In the genomic region with DNA sequence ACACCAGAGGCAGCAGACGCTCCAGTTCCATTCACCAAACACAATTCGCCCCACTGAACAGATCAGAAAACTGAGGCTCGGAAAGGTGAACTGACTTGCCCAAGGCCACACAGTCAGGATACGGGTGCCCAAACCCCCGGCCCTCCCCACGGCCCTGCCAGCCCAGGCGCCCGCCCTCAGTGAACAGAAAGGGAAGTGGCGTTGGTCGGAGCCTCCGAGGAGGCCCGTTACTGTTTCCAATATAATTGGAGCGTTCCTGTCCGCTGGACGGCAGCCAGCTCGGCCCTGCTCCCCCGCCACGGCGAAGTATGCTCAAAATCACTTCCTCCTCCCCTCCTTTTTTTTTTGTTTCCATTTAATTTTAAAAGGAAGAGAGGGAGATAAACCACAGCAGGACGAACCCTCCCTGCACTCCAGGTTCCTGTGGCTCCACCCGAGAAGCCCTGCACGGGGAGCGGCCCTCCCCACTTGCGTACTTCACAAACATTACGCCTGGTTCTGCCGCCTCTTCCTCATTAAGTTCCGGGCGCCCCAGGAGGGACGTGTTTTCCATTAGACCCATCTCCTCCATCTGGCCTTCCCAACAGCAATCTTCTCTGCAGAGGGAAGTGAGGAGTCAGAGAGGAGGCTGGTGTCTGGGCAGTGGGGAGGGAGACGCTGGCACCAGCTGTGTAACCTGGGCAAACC, we compare ENCODE assay signal across 1 cellular context.
TF ChIP-seq lines count a peak whose summit lies in the region.

No MANE protein-coding gene starts in this region.

TF ChIP-seq in K562, 482 proteins besides CTCF, POLR2A, EP300 and RAD21 (continued from another document and continues in another):
- TF ChIP-seq, protein P1, sequence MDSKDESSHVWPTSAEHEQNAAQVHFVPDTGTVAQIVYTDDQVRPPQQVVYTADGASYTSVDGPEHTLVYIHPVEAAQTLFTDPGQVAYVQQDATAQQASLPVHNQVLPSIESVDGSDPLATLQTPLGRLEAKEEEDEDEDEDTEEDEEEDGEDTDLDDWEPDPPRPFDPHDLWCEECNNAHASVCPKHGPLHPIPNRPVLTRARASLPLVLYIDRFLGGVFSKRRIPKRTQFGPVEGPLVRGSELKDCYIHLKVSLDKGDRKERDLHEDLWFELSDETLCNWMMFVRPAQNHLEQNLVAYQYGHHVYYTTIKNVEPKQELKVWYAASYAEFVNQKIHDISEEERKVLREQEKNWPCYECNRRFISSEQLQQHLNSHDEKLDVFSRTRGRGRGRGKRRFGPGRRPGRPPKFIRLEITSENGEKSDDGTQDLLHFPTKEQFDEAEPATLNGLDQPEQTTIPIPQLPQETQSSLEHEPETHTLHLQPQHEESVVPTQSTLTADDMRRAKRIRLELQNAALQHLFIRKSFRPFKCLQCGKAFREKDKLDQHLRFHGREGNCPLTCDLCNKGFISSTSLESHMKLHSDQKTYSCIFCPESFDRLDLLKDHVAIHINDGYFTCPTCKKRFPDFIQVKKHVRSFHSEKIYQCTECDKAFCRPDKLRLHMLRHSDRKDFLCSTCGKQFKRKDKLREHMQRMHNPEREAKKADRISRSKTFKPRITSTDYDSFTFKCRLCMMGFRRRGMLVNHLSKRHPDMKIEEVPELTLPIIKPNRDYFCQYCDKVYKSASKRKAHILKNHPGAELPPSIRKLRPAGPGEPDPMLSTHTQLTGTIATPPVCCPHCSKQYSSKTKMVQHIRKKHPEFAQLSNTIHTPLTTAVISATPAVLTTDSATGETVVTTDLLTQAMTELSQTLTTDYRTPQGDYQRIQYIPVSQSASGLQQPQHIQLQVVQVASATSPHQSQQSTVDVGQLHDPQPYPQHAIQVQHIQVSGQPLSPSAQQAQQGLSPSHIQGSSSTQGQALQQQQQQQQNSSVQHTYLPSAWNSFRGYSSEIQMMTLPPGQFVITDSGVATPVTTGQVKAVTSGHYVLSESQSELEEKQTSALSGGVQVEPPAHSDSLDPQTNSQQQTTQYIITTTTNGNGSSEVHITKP (IDR thresholded peaks at IDR 0.05; ENCODE audit: partially characterized antibody) = peak; percentile 66
- TF ChIP-seq FOXA3 (CRISPR knock-in tag; conservative IDR thresholded peaks at IDR 0.05 in 1 of 2, IDR thresholded peaks at IDR 0.05 in 1 of 2) = no peak
- TF ChIP-seq, protein P2, sequence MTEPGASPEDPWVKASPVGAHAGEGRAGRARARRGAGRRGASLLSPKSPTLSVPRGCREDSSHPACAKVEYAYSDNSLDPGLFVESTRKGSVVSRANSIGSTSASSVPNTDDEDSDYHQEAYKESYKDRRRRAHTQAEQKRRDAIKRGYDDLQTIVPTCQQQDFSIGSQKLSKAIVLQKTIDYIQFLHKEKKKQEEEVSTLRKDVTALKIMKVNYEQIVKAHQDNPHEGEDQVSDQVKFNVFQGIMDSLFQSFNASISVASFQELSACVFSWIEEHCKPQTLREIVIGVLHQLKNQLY (CRISPR knock-in tag; conservative IDR thresholded peaks at IDR 0.05) = no peak
- TF ChIP-seq STAT5A (IDR thresholded peaks at IDR 0.05; ENCODE audit: borderline replicate concordance, low read length) = no peak
- TF ChIP-seq, protein P3, sequence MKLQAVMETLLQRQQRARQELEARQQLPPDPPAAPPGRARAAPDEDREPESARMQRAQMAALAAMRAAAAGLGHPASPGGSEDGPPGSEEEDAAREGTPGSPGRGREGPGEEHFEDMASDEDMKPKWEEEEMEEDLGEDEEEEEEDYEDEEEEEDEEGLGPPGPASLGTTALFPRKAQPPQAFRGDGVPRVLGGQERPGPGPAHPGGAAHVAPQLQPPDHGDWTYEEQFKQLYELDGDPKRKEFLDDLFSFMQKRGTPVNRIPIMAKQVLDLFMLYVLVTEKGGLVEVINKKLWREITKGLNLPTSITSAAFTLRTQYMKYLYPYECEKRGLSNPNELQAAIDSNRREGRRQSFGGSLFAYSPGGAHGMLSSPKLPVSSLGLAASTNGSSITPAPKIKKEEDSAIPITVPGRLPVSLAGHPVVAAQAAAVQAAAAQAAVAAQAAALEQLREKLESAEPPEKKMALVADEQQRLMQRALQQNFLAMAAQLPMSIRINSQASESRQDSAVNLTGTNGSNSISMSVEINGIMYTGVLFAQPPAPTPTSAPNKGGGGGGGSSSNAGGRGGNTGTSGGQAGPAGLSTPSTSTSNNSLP (IDR thresholded peaks at IDR 0.05; ENCODE audit: borderline replicate concordance, low read depth, low read length) = no peak
- TF ChIP-seq SUPT5H (IDR thresholded peaks at IDR 0.05) = no peak
- TF ChIP-seq, protein P4, sequence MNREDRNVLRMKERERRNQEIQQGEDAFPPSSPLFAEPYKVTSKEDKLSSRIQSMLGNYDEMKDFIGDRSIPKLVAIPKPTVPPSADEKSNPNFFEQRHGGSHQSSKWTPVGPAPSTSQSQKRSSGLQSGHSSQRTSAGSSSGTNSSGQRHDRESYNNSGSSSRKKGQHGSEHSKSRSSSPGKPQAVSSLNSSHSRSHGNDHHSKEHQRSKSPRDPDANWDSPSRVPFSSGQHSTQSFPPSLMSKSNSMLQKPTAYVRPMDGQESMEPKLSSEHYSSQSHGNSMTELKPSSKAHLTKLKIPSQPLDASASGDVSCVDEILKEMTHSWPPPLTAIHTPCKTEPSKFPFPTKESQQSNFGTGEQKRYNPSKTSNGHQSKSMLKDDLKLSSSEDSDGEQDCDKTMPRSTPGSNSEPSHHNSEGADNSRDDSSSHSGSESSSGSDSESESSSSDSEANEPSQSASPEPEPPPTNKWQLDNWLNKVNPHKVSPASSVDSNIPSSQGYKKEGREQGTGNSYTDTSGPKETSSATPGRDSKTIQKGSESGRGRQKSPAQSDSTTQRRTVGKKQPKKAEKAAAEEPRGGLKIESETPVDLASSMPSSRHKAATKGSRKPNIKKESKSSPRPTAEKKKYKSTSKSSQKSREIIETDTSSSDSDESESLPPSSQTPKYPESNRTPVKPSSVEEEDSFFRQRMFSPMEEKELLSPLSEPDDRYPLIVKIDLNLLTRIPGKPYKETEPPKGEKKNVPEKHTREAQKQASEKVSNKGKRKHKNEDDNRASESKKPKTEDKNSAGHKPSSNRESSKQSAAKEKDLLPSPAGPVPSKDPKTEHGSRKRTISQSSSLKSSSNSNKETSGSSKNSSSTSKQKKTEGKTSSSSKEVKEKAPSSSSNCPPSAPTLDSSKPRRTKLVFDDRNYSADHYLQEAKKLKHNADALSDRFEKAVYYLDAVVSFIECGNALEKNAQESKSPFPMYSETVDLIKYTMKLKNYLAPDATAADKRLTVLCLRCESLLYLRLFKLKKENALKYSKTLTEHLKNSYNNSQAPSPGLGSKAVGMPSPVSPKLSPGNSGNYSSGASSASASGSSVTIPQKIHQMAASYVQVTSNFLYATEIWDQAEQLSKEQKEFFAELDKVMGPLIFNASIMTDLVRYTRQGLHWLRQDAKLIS (CRISPR knock-in tag; IDR thresholded peaks at IDR 0.05) = no peak
- no peak for TF ChIP-seq ZNF644 (tag; IDR thresholded peaks at IDR 0.05; ENCODE audit: low read depth)
- no peak for TF ChIP-seq NONO (IDR thresholded peaks at IDR 0.05; ENCODE audit: low read depth in 2 of 2, low read length in 1 of 2)
- no peak for TF ChIP-seq NFE2 (IDR thresholded peaks at IDR 0.05; ENCODE audit: low read depth)
- TF ChIP-seq MEIS2 (IDR thresholded peaks at IDR 0.05; ENCODE audit: partially characterized antibody) = no peak
- TF ChIP-seq ZNF212 (CRISPR knock-in tag; IDR thresholded peaks at IDR 0.05) = no peak
- no peak for TF ChIP-seq ESRRB (CRISPR knock-in tag; IDR thresholded peaks at IDR 0.05; ENCODE audit: borderline replicate concordance)
- no peak for TF ChIP-seq PRMT5 (CRISPR knock-in tag; IDR thresholded peaks at IDR 0.05)
- no peak for TF ChIP-seq HIVEP1 (CRISPR knock-in tag; IDR thresholded peaks at IDR 0.05)
- TF ChIP-seq FOSL1 (tag; conservative IDR thresholded peaks at IDR 0.05) = no peak
- no peak for TF ChIP-seq NR2F6 (CRISPR knock-in tag; IDR thresholded peaks at IDR 0.05)
- TF ChIP-seq, protein P5, sequence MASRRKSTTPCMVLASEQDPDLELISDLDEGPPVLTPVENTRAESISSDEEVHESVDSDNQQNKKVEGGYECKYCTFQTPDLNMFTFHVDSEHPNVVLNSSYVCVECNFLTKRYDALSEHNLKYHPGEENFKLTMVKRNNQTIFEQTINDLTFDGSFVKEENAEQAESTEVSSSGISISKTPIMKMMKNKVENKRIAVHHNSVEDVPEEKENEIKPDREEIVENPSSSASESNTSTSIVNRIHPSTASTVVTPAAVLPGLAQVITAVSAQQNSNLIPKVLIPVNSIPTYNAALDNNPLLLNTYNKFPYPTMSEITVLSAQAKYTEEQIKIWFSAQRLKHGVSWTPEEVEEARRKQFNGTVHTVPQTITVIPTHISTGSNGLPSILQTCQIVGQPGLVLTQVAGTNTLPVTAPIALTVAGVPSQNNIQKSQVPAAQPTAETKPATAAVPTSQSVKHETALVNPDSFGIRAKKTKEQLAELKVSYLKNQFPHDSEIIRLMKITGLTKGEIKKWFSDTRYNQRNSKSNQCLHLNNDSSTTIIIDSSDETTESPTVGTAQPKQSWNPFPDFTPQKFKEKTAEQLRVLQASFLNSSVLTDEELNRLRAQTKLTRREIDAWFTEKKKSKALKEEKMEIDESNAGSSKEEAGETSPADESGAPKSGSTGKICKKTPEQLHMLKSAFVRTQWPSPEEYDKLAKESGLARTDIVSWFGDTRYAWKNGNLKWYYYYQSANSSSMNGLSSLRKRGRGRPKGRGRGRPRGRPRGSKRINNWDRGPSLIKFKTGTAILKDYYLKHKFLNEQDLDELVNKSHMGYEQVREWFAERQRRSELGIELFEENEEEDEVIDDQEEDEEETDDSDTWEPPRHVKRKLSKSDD (conservative IDR thresholded peaks at IDR 0.05; ENCODE audit: low read length) = no peak
- TF ChIP-seq ATF7 (IDR thresholded peaks at IDR 0.05) = peak; percentile 29; the same call in 1 of the 2 replicates
- TF ChIP-seq NRF1 (conservative IDR thresholded peaks at IDR 0.05 in 1 of 2, IDR thresholded peaks at IDR 0.05 in 1 of 2) = no peak
- TF ChIP-seq MCM5 (IDR thresholded peaks at IDR 0.05; ENCODE audit: low read depth) = no peak
- TF ChIP-seq, protein P6, sequence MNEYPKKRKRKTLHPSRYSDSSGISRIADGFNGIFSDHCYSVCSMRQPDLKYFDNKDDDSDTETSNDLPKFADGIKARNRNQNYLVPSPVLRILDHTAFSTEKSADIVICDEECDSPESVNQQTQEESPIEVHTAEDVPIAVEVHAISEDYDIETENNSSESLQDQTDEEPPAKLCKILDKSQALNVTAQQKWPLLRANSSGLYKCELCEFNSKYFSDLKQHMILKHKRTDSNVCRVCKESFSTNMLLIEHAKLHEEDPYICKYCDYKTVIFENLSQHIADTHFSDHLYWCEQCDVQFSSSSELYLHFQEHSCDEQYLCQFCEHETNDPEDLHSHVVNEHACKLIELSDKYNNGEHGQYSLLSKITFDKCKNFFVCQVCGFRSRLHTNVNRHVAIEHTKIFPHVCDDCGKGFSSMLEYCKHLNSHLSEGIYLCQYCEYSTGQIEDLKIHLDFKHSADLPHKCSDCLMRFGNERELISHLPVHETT (CRISPR knock-in tag; conservative IDR thresholded peaks at IDR 0.05 in 1 of 2, IDR thresholded peaks at IDR 0.05 in 1 of 2) = no peak
- TF ChIP-seq, protein P7, sequence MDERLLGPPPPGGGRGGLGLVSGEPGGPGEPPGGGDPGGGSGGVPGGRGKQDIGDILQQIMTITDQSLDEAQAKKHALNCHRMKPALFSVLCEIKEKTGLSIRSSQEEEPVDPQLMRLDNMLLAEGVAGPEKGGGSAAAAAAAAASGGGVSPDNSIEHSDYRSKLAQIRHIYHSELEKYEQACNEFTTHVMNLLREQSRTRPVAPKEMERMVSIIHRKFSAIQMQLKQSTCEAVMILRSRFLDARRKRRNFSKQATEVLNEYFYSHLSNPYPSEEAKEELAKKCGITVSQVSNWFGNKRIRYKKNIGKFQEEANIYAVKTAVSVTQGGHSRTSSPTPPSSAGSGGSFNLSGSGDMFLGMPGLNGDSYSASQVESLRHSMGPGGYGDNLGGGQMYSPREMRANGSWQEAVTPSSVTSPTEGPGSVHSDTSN (CRISPR knock-in tag; IDR thresholded peaks at IDR 0.05; ENCODE audit: low read depth) = no peak
- TF ChIP-seq, protein P7 (tag; conservative IDR thresholded peaks at IDR 0.05; ENCODE audit: low read depth) = no peak
- TF ChIP-seq CTBP1 (IDR thresholded peaks at IDR 0.05; ENCODE audit: borderline replicate concordance) = peak; percentile 38; the same call in 1 of the 2 replicates
- peak; percentile 56; the same call in 1 of the 2 replicates for TF ChIP-seq ZNF324 (CRISPR knock-in tag; IDR thresholded peaks at IDR 0.05)
- TF ChIP-seq DDX20 (tag; IDR thresholded peaks at IDR 0.05; ENCODE audit: low read depth) = no peak
- TF ChIP-seq TCFL5 (CRISPR knock-in tag; conservative IDR thresholded peaks at IDR 0.05) = no peak
- TF ChIP-seq ZNF696 (CRISPR knock-in tag; conservative IDR thresholded peaks at IDR 0.05) = no peak
- TF ChIP-seq, protein P8, sequence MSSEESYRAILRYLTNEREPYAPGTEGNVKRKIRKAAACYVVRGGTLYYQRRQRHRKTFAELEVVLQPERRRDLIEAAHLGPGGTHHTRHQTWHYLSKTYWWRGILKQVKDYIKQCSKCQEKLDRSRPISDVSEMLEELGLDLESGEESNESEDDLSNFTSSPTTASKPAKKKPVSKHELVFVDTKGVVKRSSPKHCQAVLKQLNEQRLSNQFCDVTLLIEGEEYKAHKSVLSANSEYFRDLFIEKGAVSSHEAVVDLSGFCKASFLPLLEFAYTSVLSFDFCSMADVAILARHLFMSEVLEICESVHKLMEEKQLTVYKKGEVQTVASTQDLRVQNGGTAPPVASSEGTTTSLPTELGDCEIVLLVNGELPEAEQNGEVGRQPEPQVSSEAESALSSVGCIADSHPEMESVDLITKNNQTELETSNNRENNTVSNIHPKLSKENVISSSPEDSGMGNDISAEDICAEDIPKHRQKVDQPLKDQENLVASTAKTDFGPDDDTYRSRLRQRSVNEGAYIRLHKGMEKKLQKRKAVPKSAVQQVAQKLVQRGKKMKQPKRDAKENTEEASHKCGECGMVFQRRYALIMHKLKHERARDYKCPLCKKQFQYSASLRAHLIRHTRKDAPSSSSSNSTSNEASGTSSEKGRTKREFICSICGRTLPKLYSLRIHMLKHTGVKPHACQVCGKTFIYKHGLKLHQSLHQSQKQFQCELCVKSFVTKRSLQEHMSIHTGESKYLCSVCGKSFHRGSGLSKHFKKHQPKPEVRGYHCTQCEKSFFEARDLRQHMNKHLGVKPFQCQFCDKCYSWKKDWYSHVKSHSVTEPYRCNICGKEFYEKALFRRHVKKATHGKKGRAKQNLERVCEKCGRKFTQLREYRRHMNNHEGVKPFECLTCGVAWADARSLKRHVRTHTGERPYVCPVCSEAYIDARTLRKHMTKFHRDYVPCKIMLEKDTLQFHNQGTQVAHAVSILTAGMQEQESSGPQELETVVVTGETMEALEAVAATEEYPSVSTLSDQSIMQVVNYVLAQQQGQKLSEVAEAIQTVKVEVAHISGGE (CRISPR knock-in tag; IDR thresholded peaks at IDR 0.05) = peak in 1 of 3 experiments; percentile 48; a peak in 1 of 6 replicates
- no peak for TF ChIP-seq HMGN3 (IDR thresholded peaks at IDR 0.05; ENCODE audit: borderline replicate concordance, extremely low read depth, insufficient read length, low read depth, low read length)
